8 cellular contexts compared by ENCODE assay signal in genomic region chr17:75182569-75183436, GRCh38. TPM values are rescaled to one million over a fixed set of nuclear protein-coding genes. Genes with fewer than 3 reads are reported as not detected.
A peak's percentile ranks its signal among the peaks of the same experiment; 100 is the strongest.
DNase-seq lines count a peak whose midpoint lies in the region; ATAC-seq, FAIRE-seq and TF ChIP-seq lines count a peak whose summit lies in the region.

Gene SUMO2 (minus strand): TSS chr17:75182959. CDS start chr17:75182834, 125 bp downstream.

- H3K36me3 ChIP-seq in upper lobe of right lung = peaks cover 18% of the 10 kb centered on the region

- TF ChIP-seq CTCF in progenitor cell of endocrine pancreas (IDR thresholded peaks at IDR 0.05; ENCODE audit: unreplicated experiment) (no peak), upper lobe of right lung (IDR thresholded peaks at IDR 0.05) (no peak)

- H3K9me3 Mint-ChIP-seq in progenitor cell of endocrine pancreas (ENCODE audit: low read depth) = no peaks in the 10 kb centered on the region

- H3K4me3 Mint-ChIP-seq in progenitor cell of endocrine pancreas (ENCODE audit: low read depth) = peak within 1 kb of the TSS; percentile 88

- H3K4me1 ChIP-seq in upper lobe of right lung = peaks cover 24% of the 10 kb centered on the region

- peaks cover 9% of the 10 kb centered on the region for H3K4me1 Mint-ChIP-seq in progenitor cell of endocrine pancreas (ENCODE audit: low read depth)

- H3K27ac Mint-ChIP-seq in progenitor cell of endocrine pancreas = peak within 1 kb of the TSS; percentile 97

- no peaks in the 10 kb centered on the region for H3K27me3 ChIP-seq in upper lobe of right lung

- peak within 1 kb of the TSS; percentile 98 for H3K4me3 ChIP-seq in upper lobe of right lung

- no peaks in the 10 kb centered on the region for H3K9me3 ChIP-seq in upper lobe of right lung

- FAIRE-seq in GM12892 (lab: Jason Lieb, UNC) = peak; percentile 95

- intact Hi-C loops in T-helper 1 cell treated with Interleukin-12 subunit alpha and Interleukin-12 subunit beta and Interleukin-4 antibody, amounts not matched to agents 30 ng/mL and 1 ng/mL, for 36 hours (cut with micrococcal nuclease) = loop anchor here (1.0 to 10.0 kb wide), 10 partner anchors 18 to 596 kb away; partner anchors contain the start of genes ATP5PD, CDR2L, FDXR and GGA3
- intact Hi-C loops in left cardiac atrium (cut with DNase I) (no loop called here), upper lobe of right lung (cut with DNase I) (no loop called here)

- peak; percentile 80; the same call in 1 of the 2 replicates for TF ChIP-seq POLR2A in GM12892 (IDR thresholded peaks at IDR 0.05; ENCODE audit: low read depth, low read length)

- H3K27me3 Mint-ChIP-seq in progenitor cell of endocrine pancreas = no peaks in the 10 kb centered on the region

- ATAC-seq in HG02852 (IDR thresholded peaks at IDR 0.05; ENCODE audit: unreplicated experiment) (peak; percentile 75), left cardiac atrium (peak; percentile 95 to 96), upper lobe of right lung (peak; percentile 98)

- peaks cover 4% of the 10 kb centered on the region for H3K36me3 Mint-ChIP-seq in progenitor cell of endocrine pancreas (ENCODE audit: insufficient read depth)

- DNase-seq in GM12892 (ENCODE audit: insufficient read length) (peak; percentile 98), NCI-H146 (lab: John Stamatoyannopoulos, UW) (peak; percentile 94), amniotic epithelial cell (ENCODE audit: low read depth) (peak; percentile 91), left cardiac atrium (peak; percentile 95), progenitor cell of endocrine pancreas (ENCODE audit: low spot score, unreplicated experiment) (peak; percentile 91), upper lobe of right lung (peak; percentile 97)

- H3K27ac ChIP-seq in upper lobe of right lung = peak within 1 kb of the TSS; percentile 97

RNA-seq across cellular contexts. Expression of gene SUMO2, which starts in this region (rescaled TPM):
- polyA plus RNA-seq in GM12892 (2012; ENCODE audit: missing spikeins) = 300 TPM
- total RNA-seq in T-helper 1 cell treated with Interleukin-12 subunit alpha and Interleukin-12 subunit beta and Interleukin-4 antibody, amounts not matched to agents 30 ng/mL and 1 ng/mL, for 36 hours = 493 and 503 TPM in 2 replicates
- total RNA-seq in left cardiac atrium = 100 to 1,000 TPM; 231 to 246 TPM
- total RNA-seq in progenitor cell of endocrine pancreas = 616 and 633 TPM in 2 replicates
- 316 TPM for total RNA-seq in upper lobe of right lung

Comparison
In these comparisons a context has a peak if more than half of its experiments do, and no peak if none do; other contexts are left out.
1. Peak in every context shown above with its lines: DNase-seq, ATAC-seq, H3K4me3 ChIP-seq and H3K27ac ChIP-seq.